Comparison of ENCODE assay signal across 8 cellular contexts in genomic region chr1:34164510-34165381, GRCh38. TPM values are rescaled to one million over a fixed set of nuclear protein-coding genes. Genes with fewer than 3 reads are reported as not detected.
DNase-seq lines count a peak whose midpoint lies in the region; FAIRE-seq and TF ChIP-seq lines count a peak whose summit lies in the region.

TSS of gene CSMD2 (minus strand) at chr1:34165230. CDS start at chr1:34165097, 133 bp downstream.

- H2AFZ ChIP-seq in osteoblast (ENCODE audit: low read length): no peak within 1 kb of the TSS

- intact Hi-C loops in CD14-positive monocyte (cut with micrococcal nuclease): no loop called here

- H3K36me3 ChIP-seq in Peyer's patch (no peaks in the 10 kb centered on the region), osteoblast (ENCODE audit: insufficient read depth, low read length) (no peaks in the 10 kb centered on the region)

- H3K36me3 Mint-ChIP-seq in CD14-positive monocyte: no peaks in the 10 kb centered on the region

- H3K27me3 Mint-ChIP-seq in CD14-positive monocyte (ENCODE audit: low read depth in 3 of 3): peaks cover 67 to 91% (median 83%) of the 10 kb centered on the region in 3 donors

- peak within 1 kb of the TSS in 1 of 2 donors; percentile 83 for H3K4me3 Mint-ChIP-seq in CD14-positive monocyte

- no peak for TF ChIP-seq CTCF in Peyer's patch (IDR thresholded peaks at IDR 0.05)
- TF ChIP-seq CTCF in fibroblast of villous mesenchyme (IDR thresholded peaks at IDR 0.05; ENCODE audit: insufficient read depth, low read depth, low read length): no peak
- no peak for TF ChIP-seq CTCF in osteoblast (IDR thresholded peaks at IDR 0.05; ENCODE audit: extremely low read depth, low read depth, low read length)
- TF ChIP-seq CTCF in CD14-positive monocyte (IDR thresholded peaks at IDR 0.05): no peak

- H3K9me3 ChIP-seq in Peyer's patch (no peaks in the 10 kb centered on the region), osteoblast (ENCODE audit: low read depth, low read length) (no peaks in the 10 kb centered on the region)

- no peak within 1 kb of the TSS for H3K27ac Mint-ChIP-seq in CD14-positive monocyte

- H3K4me2 ChIP-seq in osteoblast (ENCODE audit: insufficient read depth, low read length): peak within 1 kb of the TSS; percentile 32

- H3K27me3 ChIP-seq in Peyer's patch: peaks cover 0 to 35% of the 10 kb centered on the region in 2 donors
- peaks cover 31% of the 10 kb centered on the region for H3K27me3 ChIP-seq in osteoblast (ENCODE audit: insufficient read depth, low read length)

- H3K4me1 Mint-ChIP-seq in CD14-positive monocyte: peaks cover 5% of the 10 kb centered on the region

- peak within 1 kb of the TSS in 1 of 4 donors; percentile 25 for H3K27ac ChIP-seq in Peyer's patch
- no peak within 1 kb of the TSS for H3K27ac ChIP-seq in osteoblast (ENCODE audit: low read depth, low read length)

- peaks cover 0 to 18% (median 11%) of the 10 kb centered on the region in 7 donors for H3K9me3 Mint-ChIP-seq in CD14-positive monocyte

- DNase-seq in H54 (ENCODE audit: insufficient read length, low spot score) (peak; percentile 75), Peyer's patch (no peak), fibroblast of villous mesenchyme (ENCODE audit: low read depth) (peak; percentile 34), osteoblast (ENCODE audit: insufficient read length, low spot score, missing footprints) (peak; percentile 89), NCI-H446 treated with DMSO at 0.1 percent for 48 hours (lab: John Stamatoyannopoulos, UW) (no peak), LoVo (ENCODE audit: low spot score) (no peak), CD14-positive monocyte (ENCODE audit: low spot score) (no peak)
- DNase-seq in activated CD8-positive, alpha-beta memory T cell treated with anti-CD3 and anti-CD28 coated beads for 24 hours: no peak

- no peak for FAIRE-seq in H54 (lab: Jason Lieb, UNC)

- H3K4me3 ChIP-seq in Peyer's patch (peak within 1 kb of the TSS in 3 of 4 donors; percentile 26 to 42 (median 39)), fibroblast of villous mesenchyme (ENCODE audit: low read depth, low read length) (peak within 1 kb of the TSS; percentile 33), osteoblast (ENCODE audit: insufficient read depth, low read length) (peak within 1 kb of the TSS; percentile 57)

- no peaks in the 10 kb centered on the region for H4K20me1 ChIP-seq in osteoblast (ENCODE audit: insufficient read depth, low read length)

- TF ChIP-seq POLR2A in H54 (IDR thresholded peaks at IDR 0.05; ENCODE audit: low read depth, low read length): no peak
- no peak for TF ChIP-seq POLR2A in Peyer's patch (IDR thresholded peaks at IDR 0.05)

- H3K4me1 ChIP-seq in Peyer's patch (peaks cover 0 to 31% (median 0%) of the 10 kb centered on the region in 4 donors), osteoblast (ENCODE audit: insufficient read depth, low read length) (peaks cover 12% of the 10 kb centered on the region)

- H3K79me2 ChIP-seq in osteoblast (ENCODE audit: insufficient read depth, low read length): no peaks in the 10 kb centered on the region

RNA-seq across cellular contexts. Expression of gene CSMD2, which starts in this region (rescaled TPM):
- total RNA-seq in Peyer's patch (1 to 10 TPM in 1 of 4 donors, under 1 TPM in 3; under 0.01 to 1.2 (median 0.70) TPM), fibroblast of villous mesenchyme (1.3 and 3.0 TPM in 2 replicates), osteoblast (0.36 and 0.88 TPM in 2 replicates)
- polyA plus RNA-seq in CD14-positive monocyte: not detected

Comparison
In these comparisons a context has a peak if more than half of its experiments do, and no peak if none do; other contexts are left out.
1. Peak in DNase-seq, H3K4me3 ChIP-seq and H3K4me2 ChIP-seq in osteoblast; RNA of the gene not detected or under 1 TPM.
2. DNase-seq: peak in H54 (single experiment) and fibroblast of villous mesenchyme (single experiment); none in Peyer's patch (0 of 3), activated CD8-positive, alpha-beta memory T cell treated with anti-CD3 and anti-CD28 coated beads for 24 hours (single experiment), NCI-H446 treated with DMSO at 0.1 percent for 48 hours (single experiment), LoVo (single experiment) and CD14-positive monocyte (single experiment).
3. Peak in every context shown above with its lines, with median percentiles within 50 percentile points of each other: H3K4me3 ChIP-seq.